1 cellular context compared by ENCODE assay signal in the genomic region with DNA sequence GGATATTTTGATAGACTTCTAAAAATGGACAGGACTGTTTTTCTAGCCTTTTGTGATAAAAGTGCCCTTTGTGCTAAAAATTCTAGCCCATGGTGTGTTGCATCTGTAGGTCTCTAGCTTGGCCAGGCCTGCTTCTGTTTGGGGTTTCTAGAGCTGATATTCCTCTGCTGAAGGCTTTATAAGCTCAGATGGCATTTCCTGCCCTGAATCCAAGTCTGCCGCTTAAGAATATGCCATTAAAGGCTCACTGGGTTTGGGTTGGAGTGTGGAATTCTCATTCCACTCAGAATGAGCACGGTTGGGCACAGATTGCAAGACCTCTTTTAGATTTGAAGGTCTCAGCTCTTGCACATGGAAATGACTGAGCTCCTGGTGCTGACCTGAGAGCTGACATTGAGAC.
TF ChIP-seq lines count a peak whose summit lies in the region.

No MANE protein-coding gene starts in this region.

TF ChIP-seq in H1, 55 proteins besides CTCF, POLR2A, EP300 and RAD21:
- no peak for TF ChIP-seq ASH2L (IDR thresholded peaks at IDR 0.05; ENCODE audit: low read length)
- TF ChIP-seq SP4 (IDR thresholded peaks at IDR 0.05; ENCODE audit: low read length) = no peak
- no peak for TF ChIP-seq JUN (IDR thresholded peaks at IDR 0.05; ENCODE audit: low read depth, low read length)
- no peak for TF ChIP-seq CHD1 (IDR thresholded peaks at IDR 0.05; ENCODE audit: low read depth, low read length)
- no peak for TF ChIP-seq SP1 (IDR thresholded peaks at IDR 0.05; ENCODE audit: low read depth, low read length)
- no peak for TF ChIP-seq SIRT6 (IDR thresholded peaks at IDR 0.05; ENCODE audit: low read length)
